Comparison of ENCODE assay signal across 1 cellular context in the genomic region with DNA sequence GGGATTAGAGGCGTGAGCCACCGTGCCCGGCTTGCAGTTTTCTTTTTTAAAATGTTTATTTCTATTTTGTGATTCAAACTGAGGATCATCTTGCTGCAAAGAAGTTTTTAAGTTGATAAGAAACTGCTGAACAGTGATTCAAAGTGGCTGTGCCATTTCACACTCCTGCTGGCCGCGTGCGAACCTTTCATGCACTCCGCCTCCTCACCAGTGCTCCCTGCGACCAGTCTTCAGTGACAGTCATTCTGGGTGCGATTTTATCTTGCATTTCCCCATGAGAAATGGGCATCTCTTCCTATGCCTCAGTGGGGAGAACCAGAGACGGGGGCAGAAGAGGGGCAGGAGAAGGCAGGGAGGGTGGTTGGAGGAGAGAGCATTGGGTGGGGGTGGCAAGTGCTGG.
TF ChIP-seq lines count a peak whose summit lies in the region.

No MANE protein-coding gene starts in this region.

TF ChIP-seq in HepG2, 621 proteins besides CTCF, POLR2A, EP300 and RAD21:
- TF ChIP-seq ZNF263 (CRISPR knock-in tag; IDR thresholded peaks at IDR 0.05) (peak; percentile 58; the same call in 1 of the 2 replicates), ZFP82 (CRISPR knock-in tag; IDR thresholded peaks at IDR 0.05; ENCODE audit: borderline replicate concordance) (no peak), KDM1A (CRISPR knock-in tag; IDR thresholded peaks at IDR 0.05) (no peak), ZNF891 (CRISPR knock-in tag; IDR thresholded peaks at IDR 0.05) (no peak)
- TF ChIP-seq, protein P1, sequence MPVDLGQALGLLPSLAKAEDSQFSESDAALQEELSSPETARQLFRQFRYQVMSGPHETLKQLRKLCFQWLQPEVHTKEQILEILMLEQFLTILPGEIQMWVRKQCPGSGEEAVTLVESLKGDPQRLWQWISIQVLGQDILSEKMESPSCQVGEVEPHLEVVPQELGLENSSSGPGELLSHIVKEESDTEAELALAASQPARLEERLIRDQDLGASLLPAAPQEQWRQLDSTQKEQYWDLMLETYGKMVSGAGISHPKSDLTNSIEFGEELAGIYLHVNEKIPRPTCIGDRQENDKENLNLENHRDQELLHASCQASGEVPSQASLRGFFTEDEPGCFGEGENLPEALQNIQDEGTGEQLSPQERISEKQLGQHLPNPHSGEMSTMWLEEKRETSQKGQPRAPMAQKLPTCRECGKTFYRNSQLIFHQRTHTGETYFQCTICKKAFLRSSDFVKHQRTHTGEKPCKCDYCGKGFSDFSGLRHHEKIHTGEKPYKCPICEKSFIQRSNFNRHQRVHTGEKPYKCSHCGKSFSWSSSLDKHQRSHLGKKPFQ (CRISPR knock-in tag; IDR thresholded peaks at IDR 0.05; ENCODE audit: insufficient replicate concordance) = no peak
